7 cellular contexts compared by ENCODE assay signal in the genomic region with DNA sequence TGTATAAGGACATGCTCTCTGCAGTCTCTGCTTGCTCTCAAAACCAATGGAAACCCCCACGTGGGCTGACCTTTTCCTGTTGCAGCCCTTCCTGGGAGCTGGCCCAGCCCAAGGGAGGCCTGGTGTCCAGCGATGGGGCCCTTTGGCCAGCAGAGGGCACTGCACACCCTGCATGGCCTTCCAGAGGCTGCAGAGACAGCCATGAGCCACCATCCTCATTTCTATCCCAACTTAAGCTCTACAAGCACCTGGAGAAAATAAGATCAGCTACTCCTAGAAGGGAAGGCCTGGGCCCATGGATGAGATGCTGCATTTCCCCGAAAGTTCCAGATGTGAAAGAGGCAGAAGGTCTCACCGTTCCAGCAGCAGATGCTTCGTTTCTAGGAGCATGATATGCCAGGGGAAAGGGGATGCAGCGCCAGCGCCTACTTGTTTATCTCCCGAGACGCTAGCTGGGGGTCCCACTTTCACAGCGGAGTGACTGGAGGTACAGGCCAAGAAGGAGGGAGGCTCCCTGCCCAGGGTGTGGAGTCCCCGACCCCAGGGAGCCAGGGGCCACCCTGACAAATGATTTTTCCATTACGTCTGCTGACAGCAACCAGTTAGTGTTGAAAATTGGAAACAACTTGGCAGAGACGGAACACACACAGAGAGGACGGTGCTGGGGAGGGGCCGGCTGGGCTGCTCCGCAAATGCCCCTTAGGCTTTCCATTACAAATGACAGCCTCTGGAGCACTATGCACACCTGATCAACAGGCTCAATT.
DNase-seq lines count a peak whose midpoint lies in the region; ATAC-seq, FAIRE-seq and TF ChIP-seq lines count a peak whose summit lies in the region.

No MANE protein-coding gene starts in this region.

- H3K4me3 ChIP-seq in GM12865 (ENCODE audit: low read depth, low read length) (no peak overlapping the region), MG63 (no peak overlapping the region), astrocyte (ENCODE audit: insufficient read depth, low read depth, low read length) (no peak overlapping the region), small intestine (ENCODE audit: low read depth in 1 of 2, low read length in 2 of 2) (no peak overlapping the region)

- H2BK120ac ChIP-seq in H9 (ENCODE audit: low read depth, low read length, poor library complexity, severe bottlenecking): no peak overlapping the region

- H3K79me2 ChIP-seq in H9 (ENCODE audit: insufficient read depth, low read length) (peaks cover 32% of the 10 kb centered on the region), astrocyte (ENCODE audit: insufficient read depth, low read length) (peaks cover 95% of the 10 kb centered on the region)

- no peaks in the 10 kb centered on the region for H3K23me2 ChIP-seq in H9 (ENCODE audit: insufficient read length, low read depth, low read length, poor library complexity, severe bottlenecking)

- no peak overlapping the region for H2BK5ac ChIP-seq in H9 (ENCODE audit: insufficient read length, low read length)

- H2AFZ ChIP-seq in H9 (ENCODE audit: low read length) (no peak overlapping the region), astrocyte (ENCODE audit: low read depth, low read length) (no peak overlapping the region)

- H3K9ac ChIP-seq in H9 (ENCODE audit: extremely low read depth, insufficient read length, low read length) (no peak overlapping the region), astrocyte (ENCODE audit: low read length) (peak overlapping the region; percentile 26)

- H3K4ac ChIP-seq in H9 (ENCODE audit: low read depth, low read length): no peak overlapping the region

- no peak overlapping the region for H2AK5ac ChIP-seq in H9 (ENCODE audit: insufficient read length, low read length)

- H3K4me1 ChIP-seq in H9 (ENCODE audit: insufficient read depth, low read length) (peaks cover 11% of the 10 kb centered on the region; the same call in 1 of the 2 replicates), astrocyte (ENCODE audit: insufficient read depth, low read length) (peaks cover 14% of the 10 kb centered on the region), small intestine (ENCODE audit: control insufficient read depth in 2 of 2, insufficient read depth in 1 of 2, low read depth in 1 of 2, low read length in 1 of 2) (peaks cover 0 to 12% of the 10 kb centered on the region in 2 donors)

- no peaks in the 10 kb centered on the region for H3K27me3 Mint-ChIP-seq in H9 (ENCODE audit: low read depth)
- H3K27me3 Mint-ChIP-seq in T-helper 17 cell: peaks cover 55% of the 10 kb centered on the region
- H3K27me3 Mint-ChIP-seq in astrocyte (ENCODE audit: low read depth, unreplicated experiment): no peaks in the 10 kb centered on the region

- no peak overlapping the region for H2BK20ac ChIP-seq in H9 (ENCODE audit: low read depth, low read length, poor library complexity, severe bottlenecking)

- H3K14ac ChIP-seq in H9 (ENCODE audit: insufficient read depth, low read length): no peak overlapping the region; the same call in 1 of the 2 replicates

- H4K91ac ChIP-seq in H9 (ENCODE audit: insufficient read length, low read depth, low read length): no peak overlapping the region

- H3K27ac ChIP-seq in H9 (ENCODE audit: insufficient read length, low read depth, low read length) (no peak overlapping the region), astrocyte (ENCODE audit: low read depth, low read length) (no peak overlapping the region), small intestine (ENCODE audit: low read depth in 1 of 2, low read length in 1 of 2) (peak overlapping the region in 1 of 2 donors; percentile 2)

- H3K27ac Mint-ChIP-seq in H9 (peak overlapping the region in 2 of 3 experiments; percentile 57 to 91; a peak in 4 of 7 replicates), T-helper 17 cell (no peak overlapping the region), astrocyte (ENCODE audit: unreplicated experiment) (no peak overlapping the region)

- H3K9me3 ChIP-seq in H9 (ENCODE audit: control insufficient read depth, low read depth, low read length) (no peaks in the 10 kb centered on the region), MG63 (no peaks in the 10 kb centered on the region), T-helper 17 cell (ENCODE audit: control insufficient read depth, low read length, poor library complexity, severe bottlenecking) (no peaks in the 10 kb centered on the region), astrocyte (ENCODE audit: insufficient read depth, low read depth, low read length) (no peaks in the 10 kb centered on the region), small intestine (ENCODE audit: control insufficient read depth, low read depth) (no peaks in the 10 kb centered on the region)

- H3K36me3 ChIP-seq in MG63: peaks cover 9% of the 10 kb centered on the region; the same call in 1 of the 2 replicates
- H3K36me3 ChIP-seq in astrocyte (ENCODE audit: insufficient read depth, low read length): no peaks in the 10 kb centered on the region
- H3K36me3 ChIP-seq in small intestine (ENCODE audit: control insufficient read depth in 2 of 2, insufficient read depth in 2 of 2, low read length in 2 of 2): peaks cover 0 to 2% of the 10 kb centered on the region in 2 donors

- H2BK12ac ChIP-seq in H9 (ENCODE audit: insufficient read length, low read depth, low read length): no peak overlapping the region

- H4K5ac ChIP-seq in H9 (ENCODE audit: insufficient read length, low read depth, low read length): no peak overlapping the region

- H2BK15ac ChIP-seq in H9 (ENCODE audit: low read depth, low read length): no peak overlapping the region

- no peak overlapping the region for H3K18ac ChIP-seq in H9 (ENCODE audit: insufficient read length, low read depth, low read length)

- TF ChIP-seq CTCF in GM12865 (IDR thresholded peaks at IDR 0.05; ENCODE audit: insufficient read depth, low read depth, low read length, missing control alignments): peak; percentile 96
- TF ChIP-seq CTCF in H9 (conservative IDR thresholded peaks at IDR 0.05): peak; percentile 99
- TF ChIP-seq CTCF in astrocyte (IDR thresholded peaks at IDR 0.05; ENCODE audit: insufficient read depth, low read depth, low read length): peak; percentile 93

- H3K23ac ChIP-seq in H9 (ENCODE audit: insufficient read length, low read depth, low read length): no peak overlapping the region

- peak; percentile 74 for DNase-seq in GM12865 (ENCODE audit: low read depth)
- peak; percentile 94 for DNase-seq in H9
- peak; percentile 87 for DNase-seq in MG63
- DNase-seq in T-helper 17 cell: peak in 2 of 3 donors; percentile 14 to 40
- DNase-seq in astrocyte (ENCODE audit: low read depth): peak; percentile 77
- peak in 50 of 51 donors; percentile 22 to 91 (median 74) for DNase-seq in hypothalamus (lab: John Stamatoyannopoulos, UW)
- peak; percentile 85 for DNase-seq in small intestine

- FAIRE-seq in astrocyte (lab: Jason Lieb, UNC): peak; percentile 49
- no peak for FAIRE-seq in small intestine (lab: Jason Lieb, UNC)

- H3K9me3 Mint-ChIP-seq in H9: no peaks in the 10 kb centered on the region
- H3K9me3 Mint-ChIP-seq in astrocyte (ENCODE audit: unreplicated experiment): no peaks in the 10 kb centered on the region

- no peak overlapping the region for H4K8ac ChIP-seq in H9 (replicated peaks; ENCODE audit: insufficient read length, low read depth, low read length)

- WGBS in H9 (ENCODE audit: extremely low coverage, insufficient read length, low lambda C conversion rate): no CpG with 5 or more reads among the region's 16 CpGs
- 53 to 67% (median 63%) methylated on average over 16 of the region's 16 CpGs for WGBS in small intestine, 3 donors

- H3K4me1 Mint-ChIP-seq in H9 (peaks cover 66 to 68% of the 10 kb centered on the region in 2 experiments), T-helper 17 cell (peaks cover 3% of the 10 kb centered on the region), astrocyte (ENCODE audit: low read depth, unreplicated experiment) (peaks cover 38% of the 10 kb centered on the region)

- no peaks in the 10 kb centered on the region for H4K20me1 ChIP-seq in H9 (ENCODE audit: control insufficient read depth, insufficient read depth, insufficient read length)
- H4K20me1 ChIP-seq in astrocyte (ENCODE audit: insufficient read depth, low read length): peaks cover 84% of the 10 kb centered on the region

- no peak overlapping the region for H3T11ph ChIP-seq in H9 (ENCODE audit: low read length)

- no peak overlapping the region for H3K56ac ChIP-seq in H9 (ENCODE audit: insufficient read length, low read depth, low read length)

- peaks cover 12% of the 10 kb centered on the region for H3K79me1 ChIP-seq in H9 (ENCODE audit: insufficient read depth, low read depth, low read length, poor library complexity, severe bottlenecking)

- H3K4me2 ChIP-seq in H9 (ENCODE audit: insufficient read depth, insufficient read length, low read length): no peak overlapping the region
- H3K4me2 ChIP-seq in astrocyte (ENCODE audit: low read length): peak overlapping the region; percentile 31

- no peak overlapping the region for H3K4me3 Mint-ChIP-seq in H9
- no peak overlapping the region for H3K4me3 Mint-ChIP-seq in T-helper 17 cell
- no peak overlapping the region for H3K4me3 Mint-ChIP-seq in astrocyte (ENCODE audit: unreplicated experiment)

- peak; percentile 62 for ATAC-seq in T-helper 17 cell

- peaks cover 18 to 38% (median 24%) of the 10 kb centered on the region in 3 experiments; a peak in 6 of 7 replicates for H3K36me3 Mint-ChIP-seq in H9 (ENCODE audit: insufficient read depth in 1 of 3, low read depth in 3 of 3)
- H3K36me3 Mint-ChIP-seq in T-helper 17 cell (ENCODE audit: low read depth): no peaks in the 10 kb centered on the region
- H3K36me3 Mint-ChIP-seq in astrocyte (ENCODE audit: low read depth, unreplicated experiment): peaks cover 12% of the 10 kb centered on the region

- H3K27me3 ChIP-seq in H9 (ENCODE audit: insufficient read depth, low read length) (no peaks in the 10 kb centered on the region), MG63 (no peaks in the 10 kb centered on the region), astrocyte (ENCODE audit: insufficient read depth, low read length) (no peaks in the 10 kb centered on the region), small intestine (ENCODE audit: control insufficient read depth in 2 of 2, insufficient read depth in 2 of 2, low read length in 2 of 2) (no peaks in the 10 kb centered on the region)

Comparison
In these comparisons a context has a peak if more than half of its experiments do, and no peak if none do; other contexts are left out.
1. DNase-seq: peak in every context shown above with its lines; median percentile 94 in H9; 87 in MG63; 85 in small intestine; 77 in astrocyte; 74 in hypothalamus; 74 in GM12865; 27 in T-helper 17 cell.
2. H3K27ac Mint-ChIP-seq: peak in H9 (2 of 3); none in T-helper 17 cell (single experiment) and astrocyte (single experiment).
3. Peak in every context shown above with its lines, with median percentiles within 50 percentile points of each other: CTCF ChIP-seq.